ENCODE assay signal across 10 cellular contexts in the genomic region with DNA sequence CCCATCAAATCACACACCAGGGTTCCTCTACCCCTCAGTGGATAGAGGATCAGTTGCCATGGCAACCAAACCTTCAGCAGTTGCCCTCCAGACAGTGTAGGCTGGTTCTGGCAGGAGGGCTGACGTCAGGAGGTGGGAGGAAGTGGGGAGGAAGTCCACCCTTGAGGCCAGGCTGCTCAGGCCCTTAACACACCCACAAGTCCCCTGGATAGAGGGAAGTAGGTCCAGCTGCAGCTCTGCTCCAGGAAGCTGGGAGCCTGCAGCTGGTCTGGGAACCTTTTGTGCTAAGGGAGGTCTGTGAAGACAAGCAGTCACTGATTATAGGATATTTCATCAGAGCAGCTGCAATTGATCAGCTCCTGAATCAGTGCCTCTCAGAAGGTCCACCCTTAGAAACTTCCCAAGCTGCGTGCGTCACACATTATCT.
DNase-seq lines count a peak whose midpoint lies in the region; ATAC-seq and TF ChIP-seq lines count a peak whose summit lies in the region.
"Had no signal": no experiment of that assay in that cellular context is flagged by ENCODE, and none has a peak within 500 bp of the region (broad histone marks: within the 10 kb centered on the region; RNA-seq: fewer than 3 reads in every experiment).

No MANE protein-coding gene starts in this region.

- no peaks in the 10 kb centered on the region for H3K9me3 Mint-ChIP-seq in activated T-helper 1 cell treated with anti-CD3 and anti-CD28 coated beads, Interleukin-12 subunit alpha, Interleukin-12 subunit beta, Interleukin-2, Interleukin-4 antibody, amounts not matched to agents 30 ng/mL and 10 ng/mL and 1 ng/mL, durations not matched to agents 14 hours and 24 hours and 36 hours

- H3K27ac Mint-ChIP-seq in activated T-helper 1 cell treated with anti-CD3 and anti-CD28 coated beads, Interleukin-12 subunit alpha, Interleukin-12 subunit beta, Interleukin-2, Interleukin-4 antibody, amounts not matched to agents 30 ng/mL and 10 ng/mL and 1 ng/mL, durations not matched to agents 14 hours and 24 hours and 36 hours = no peak overlapping the region

- no peak overlapping the region for H3K4me3 Mint-ChIP-seq in activated T-helper 1 cell treated with anti-CD3 and anti-CD28 coated beads, Interleukin-12 subunit alpha, Interleukin-12 subunit beta, Interleukin-2, Interleukin-4 antibody, amounts not matched to agents 30 ng/mL and 10 ng/mL and 1 ng/mL, durations not matched to agents 14 hours and 24 hours and 36 hours

- H3K27ac ChIP-seq in heart left ventricle (peak overlapping the region in 11 of 12 donors; percentile 11 to 61 (median 35)), skeletal muscle tissue (ENCODE audit: low read depth, low read length) (peak overlapping the region; percentile 7)
- H3K27ac ChIP-seq: 22Rv1 had no signal

- no peak for TF ChIP-seq POLR2A in heart left ventricle (IDR thresholded peaks at IDR 0.05)

- H3K9ac ChIP-seq in skeletal muscle tissue (ENCODE audit: low read depth in 1 of 3, low read length in 3 of 3) = no peak overlapping the region

- H3K4me1 Mint-ChIP-seq in activated T-helper 1 cell treated with anti-CD3 and anti-CD28 coated beads, Interleukin-12 subunit alpha, Interleukin-12 subunit beta, Interleukin-2, Interleukin-4 antibody, amounts not matched to agents 30 ng/mL and 10 ng/mL and 1 ng/mL, durations not matched to agents 14 hours and 24 hours and 36 hours (ENCODE audit: low read depth) = no peaks in the 10 kb centered on the region

- H3K9me3 ChIP-seq in heart left ventricle (no peaks in the 10 kb centered on the region), skeletal muscle tissue (ENCODE audit: control insufficient read depth in 3 of 3, low read length in 3 of 3) (no peaks in the 10 kb centered on the region)

- WGBS in heart left ventricle, 4 donors = 26 to 54% (median 34%) methylated on average over 3 of the region's 3 CpGs

- H3K27me3 ChIP-seq in heart left ventricle (peaks cover 0 to 28% (median 0%) of the 10 kb centered on the region in 9 donors), skeletal muscle tissue (ENCODE audit: control insufficient read depth in 3 of 3, insufficient read depth in 3 of 3, low read length in 3 of 3) (peaks cover 0 to 4% (median 0%) of the 10 kb centered on the region in 3 donors)

- TF ChIP-seq CTCF in heart left ventricle (IDR thresholded peaks at IDR 0.05) = no peak

- DNase-seq in DMS 273 (lab: John Stamatoyannopoulos, UW; ENCODE audit: unreplicated experiment) = peak; percentile 52
- no peak for DNase-seq in DMS 273 treated with DMSO at 0.1 percent for 48 hours (lab: John Stamatoyannopoulos, UW)
- DNase-seq in RPMI7951 (ENCODE audit: low read depth) = peak; percentile 76
- peak; percentile 62 to 81 (median 70) for DNase-seq in heart left ventricle
- no peak for DNase-seq in T1000 (lab: John Stamatoyannopoulos, UW)
- DNase-seq in NCI-H446 (lab: John Stamatoyannopoulos, UW) = no peak
- DNase-seq in activated T-helper 1 cell treated with anti-CD3 and anti-CD28 coated beads, Interleukin-12 subunit alpha, Interleukin-12 subunit beta, Interleukin-2, Interleukin-4 antibody, amounts not matched to agents 30 ng/mL and 10 ng/mL and 1 ng/mL, durations not matched to agents 14 hours and 24 hours and 36 hours (ENCODE audit: low spot score) = no peak
- DNase-seq: activated CD4-positive, alpha-beta T cell treated with anti-CD3 and anti-CD28 coated beads, Interleukin-2, amount 50 U/mL, for 1 hour had no signal

- H3K36me3 ChIP-seq in heart left ventricle (no peaks in the 10 kb centered on the region), skeletal muscle tissue (ENCODE audit: control insufficient read depth in 3 of 3, insufficient read depth in 3 of 3, low read length in 3 of 3) (no peaks in the 10 kb centered on the region)

- H3K4me3 ChIP-seq in heart left ventricle (no peak overlapping the region), skeletal muscle tissue (ENCODE audit: low read length in 3 of 3) (no peak overlapping the region)

- intact Hi-C loops in heart left ventricle (cut with DNase I) = loop anchor here (1.0 to 10.0 kb wide), 15 partner anchors 95 to 689 kb away; a partner anchor contains a TSS
- intact Hi-C loops in activated T-helper 1 cell treated with anti-CD3 and anti-CD28 coated beads, Interleukin-12 subunit alpha, Interleukin-12 subunit beta, Interleukin-2, Interleukin-4 antibody, amounts not matched to agents 30 ng/mL and 10 ng/mL and 1 ng/mL, durations not matched to agents 14 hours and 24 hours and 36 hours (cut with micrococcal nuclease) = loop anchor here (1.0 to 10.0 kb wide), 5 partner anchors 182 to 1091 kb away; no protein-coding TSS in a partner anchor

- peaks cover 13% of the 10 kb centered on the region for H3K27me3 Mint-ChIP-seq in activated T-helper 1 cell treated with anti-CD3 and anti-CD28 coated beads, Interleukin-12 subunit alpha, Interleukin-12 subunit beta, Interleukin-2, Interleukin-4 antibody, amounts not matched to agents 30 ng/mL and 10 ng/mL and 1 ng/mL, durations not matched to agents 14 hours and 24 hours and 36 hours (ENCODE audit: insufficient read depth)

- no peaks in the 10 kb centered on the region for H3K36me3 Mint-ChIP-seq in activated T-helper 1 cell treated with anti-CD3 and anti-CD28 coated beads, Interleukin-12 subunit alpha, Interleukin-12 subunit beta, Interleukin-2, Interleukin-4 antibody, amounts not matched to agents 30 ng/mL and 10 ng/mL and 1 ng/mL, durations not matched to agents 14 hours and 24 hours and 36 hours (ENCODE audit: low read depth)

- peak; percentile 83 to 97 (median 94) for ATAC-seq in heart left ventricle

- peaks cover 0 to 21% (median 13%) of the 10 kb centered on the region in 12 donors for H3K4me1 ChIP-seq in heart left ventricle
- peaks cover 0 to 9% (median 0%) of the 10 kb centered on the region in 3 donors for H3K4me1 ChIP-seq in skeletal muscle tissue (ENCODE audit: control insufficient read depth in 3 of 3, insufficient read depth in 3 of 3, low read length in 3 of 3)

Comparison
In these comparisons a context has a peak if more than half of its experiments do, and no peak if none do; other contexts are left out.
1. DNase-seq: peak in DMS 273 (single experiment), RPMI7951 (single experiment) and heart left ventricle (5 of 5); none in DMS 273 treated with DMSO at 0.1 percent for 48 hours (single experiment), T1000 (single experiment), NCI-H446 (0 of 2) and activated T-helper 1 cell treated with anti-CD3 and anti-CD28 coated beads, Interleukin-12 subunit alpha, Interleukin-12 subunit beta, Interleukin-2, Interleukin-4 antibody, amounts not matched to agents 30 ng/mL and 10 ng/mL and 1 ng/mL, durations not matched to agents 14 hours and 24 hours and 36 hours (single experiment).